11 cellular contexts compared by ENCODE assay signal in the genomic region with DNA sequence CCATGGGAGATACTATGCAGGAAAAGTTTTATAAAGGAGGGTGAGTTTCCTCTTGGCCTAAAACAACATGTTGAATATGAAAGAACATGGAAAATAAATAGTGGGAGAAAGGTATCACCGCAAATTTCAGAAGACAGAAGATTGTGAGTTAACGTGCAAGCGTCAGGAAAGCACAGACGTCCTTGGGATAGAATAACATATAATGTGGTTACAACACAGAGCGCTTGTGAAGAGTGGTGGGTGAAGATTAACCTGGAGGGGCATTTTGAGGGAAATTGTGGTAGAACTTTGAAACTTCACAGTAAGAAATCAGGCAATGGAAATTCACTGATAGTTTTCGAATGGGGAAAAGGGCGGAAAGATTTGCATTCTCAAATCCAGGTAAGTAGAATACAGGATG.
"Had no signal": no experiment of that assay in that cellular context is flagged by ENCODE, and none has a peak within 500 bp of the region (broad histone marks: within the 10 kb centered on the region; RNA-seq: fewer than 3 reads in every experiment).

No MANE protein-coding gene starts in this region.

- H2AFZ ChIP-seq: GM23248, GM23338 had no signal

- H3K9ac ChIP-seq: GM23248 had no signal

- H3K4me2 ChIP-seq: GM23338 had no signal

- H3K4me3 ChIP-seq: GM23248, GM23338, HAP-1 had no signal

- H3K27ac ChIP-seq: GM23248 had no signal

- FAIRE-seq: H1, H54 had no signal

- H3K36me3 ChIP-seq: HAP-1 had no signal

- H3K9me3 ChIP-seq: HAP-1 had no signal

- ATAC-seq: GM23338, HCT116 had no signal

- DNase-seq: GM23248, GOT3, H7, H9, HCEC 1CT, HFFc6 had no signal

- H3K4me1 ChIP-seq: HAP-1 had no signal
